In genomic region chr3:171176244-171176925, GRCh38 we compare ENCODE assay signal across 24 cellular contexts.
A peak's percentile ranks its signal among the peaks of the same experiment; 100 is the strongest.
DNase-seq lines count a peak whose midpoint lies in the region; ATAC-seq, FAIRE-seq and TF ChIP-seq lines count a peak whose summit lies in the region.
"Had no signal": no experiment of that assay in that cellular context is flagged by ENCODE, and none has a peak within 500 bp of the region (broad histone marks: within the 10 kb centered on the region; RNA-seq: fewer than 3 reads in every experiment).

No MANE protein-coding gene starts in this region.

- H3K4me3 Mint-ChIP-seq in brain (no peak overlapping the region), immature natural killer cell (no peak overlapping the region)
- H3K4me3 Mint-ChIP-seq: CD4-positive, alpha-beta memory T cell; stimulated activated effector memory CD8-positive, alpha-beta T cell treated with anti-CD3 and anti-CD28 coated beads, Interleukin-12 subunit alpha, Interleukin-12 subunit beta, amount 100 ng/mL, for 72 hours had no signal

- BruUV-seq in HepG2 (replicated peaks; lab: Mats Ljungman, UMichigan) = no TSS peak

- H3K9me3 Mint-ChIP-seq in brain = no peaks in the 10 kb centered on the region
- H3K9me3 Mint-ChIP-seq in immature natural killer cell = no peaks in the 10 kb centered on the region
- H3K9me3 Mint-ChIP-seq: activated naive CD4-positive, alpha-beta T cell treated with anti-CD3 and anti-CD28 coated beads, Interleukin-2, amount 50 U/mL, for 72 hours; stimulated activated effector memory CD8-positive, alpha-beta T cell treated with anti-CD3 and anti-CD28 coated beads, Interleukin-12 subunit alpha, Interleukin-12 subunit beta, amount 100 ng/mL, for 72 hours had no signal

- H3K4me1 Mint-ChIP-seq in brain (peaks cover 40% of the 10 kb centered on the region), immature natural killer cell (peaks cover 4 to 24% of the 10 kb centered on the region in 2 donors)

- no peak for TF ChIP-seq RAD21 in HepG2 (CRISPR knock-in tag; IDR thresholded peaks at IDR 0.05)

- TF ChIP-seq CTCF in brain (conservative IDR thresholded peaks at IDR 0.05) = no peak
- TF ChIP-seq CTCF in HepG2 (CRISPR knock-in tag; IDR thresholded peaks at IDR 0.05) = no peak

- H3K9me3 ChIP-seq in skeletal muscle satellite cell (replicated peaks; ENCODE audit: low read length) (no peaks in the 10 kb centered on the region), HepG2 (ENCODE audit: low read length) (no peaks in the 10 kb centered on the region)
- H3K9me3 ChIP-seq: breast epithelium, Peyer's patch had no signal

- no peak for TF ChIP-seq POLR2A in HepG2 (IDR thresholded peaks at IDR 0.05; ENCODE audit: insufficient read depth in 1 of 2, low read depth in 2 of 2, low read length in 2 of 2)

- peak overlapping the region; percentile 71 for H3K4me2 ChIP-seq in skeletal muscle satellite cell (ENCODE audit: low read length)
- no peak overlapping the region for H3K4me2 ChIP-seq in HepG2 (ENCODE audit: low read depth, low read length)

- H2AFZ ChIP-seq in HepG2 (ENCODE audit: low read length) = no peak overlapping the region

- H3K9ac ChIP-seq in skeletal muscle satellite cell (ENCODE audit: low read depth, low read length) = no peak overlapping the region
- H3K9ac ChIP-seq in HepG2 (ENCODE audit: insufficient read depth, low read depth, low read length) = no peak overlapping the region

- DNase-seq in EH (ENCODE audit: low read depth) = peak; percentile 43
- DNase-seq in NCI-H69 (lab: John Stamatoyannopoulos, UW) = no peak
- no peak for DNase-seq in HepG2 (ENCODE audit: low spot score)
- no peak for DNase-seq in immature natural killer cell
- no peak for DNase-seq in stimulated activated CD4-positive, alpha-beta T cell treated with anti-CD3 and anti-CD28 coated beads, Interleukin-2, amount 100 ng/mL, for 24 hours
- DNase-seq: activated CD4-positive, alpha-beta T cell treated with anti-CD3 and anti-CD28 coated beads, Interleukin-2, amount 50 U/mL, for 4 hours; activated T-cell treated with anti-CD3 and anti-CD28 coated beads, Interleukin-2, amount 50 U/mL, for 1 hour; CD4-positive, alpha-beta memory T cell; DMS79 treated with DMSO at 0.1 percent for 48 hours; effector CD4-positive, alpha-beta T cell; H7; KBM-7; NCI-H1048; NCI-H2081 treated with DMSO at 0.1 percent for 48 hours; NCI-H82; Peyer's patch; posterior cingulate gyrus had no signal

- CTCF ChIA-PET in HepG2 (lab: Yijun Ruan, JAX; ENCODE audit: low intra/inter-chr PET ratio, low total read pairs) = no interaction called here

- no peaks in the 10 kb centered on the region for H4K20me1 ChIP-seq in HepG2 (ENCODE audit: insufficient read depth, low read length)

- no peaks in the 10 kb centered on the region for H3K27me3 ChIP-seq in layer of hippocampus (ENCODE audit: control insufficient read depth, insufficient read depth, low read length)
- peaks cover 4% of the 10 kb centered on the region for H3K27me3 ChIP-seq in skeletal muscle satellite cell (ENCODE audit: control insufficient read depth, insufficient read depth, low read length)
- no peaks in the 10 kb centered on the region for H3K27me3 ChIP-seq in HepG2 (ENCODE audit: control insufficient read depth in 1 of 2, insufficient read depth in 2 of 2, low read length in 2 of 2)
- H3K27me3 ChIP-seq: breast epithelium, Peyer's patch had no signal

- H3K36me3 Mint-ChIP-seq in brain (peaks cover 58% of the 10 kb centered on the region), immature natural killer cell (peaks cover 11 to 51% (median 19%) of the 10 kb centered on the region in 3 donors)

- POLR2A ChIA-PET in HepG2 (lab: Yijun Ruan, JAX) = no interaction called here

- ATAC-seq in HepG2 = no peak
- ATAC-seq: activated naive CD4-positive, alpha-beta T cell treated with anti-CD3 and anti-CD28 coated beads, Interleukin-2, amount 50 U/mL, for 72 hours; stimulated activated effector memory CD8-positive, alpha-beta T cell treated with anti-CD3 and anti-CD28 coated beads, Interleukin-12 subunit alpha, Interleukin-12 subunit beta, amount 100 ng/mL, for 72 hours had no signal

- WGBS in HepG2 (ENCODE audit: low lambda C conversion rate) = 88% methylated on average over 5 of the region's 5 CpGs

- intact Hi-C loops in HepG2 (cut with micrococcal nuclease; ENCODE audit: unreplicated experiment) = no loop called here

- H3K4me1 ChIP-seq in skeletal muscle satellite cell (ENCODE audit: control insufficient read depth, insufficient read depth, low read length) (peaks cover 12% of the 10 kb centered on the region), HepG2 (ENCODE audit: insufficient read depth, low read length) (peaks cover 7% of the 10 kb centered on the region)
- H3K4me1 ChIP-seq: breast epithelium had no signal

- H3K27ac Mint-ChIP-seq in brain (peak overlapping the region in 3 of 5 experiments; percentile 29 to 67 (median 59)), immature natural killer cell (peak overlapping the region in 2 of 6 donors; percentile 35 to 74)
- H3K27ac Mint-ChIP-seq: activated naive CD4-positive, alpha-beta T cell treated with anti-CD3 and anti-CD28 coated beads, Interleukin-2, amount 50 U/mL, for 72 hours; stimulated activated effector memory CD8-positive, alpha-beta T cell treated with anti-CD3 and anti-CD28 coated beads, Interleukin-12 subunit alpha, Interleukin-12 subunit beta, amount 100 ng/mL, for 72 hours had no signal

- in situ Hi-C loops in HepG2 (cut with HindIII; ENCODE audit: extremely low pct_ligation_motif_present, low pct_unique_long_range_greater_than_20kb) = no loop called here

- TF ChIP-seq EP300 in HepG2 (IDR thresholded peaks at IDR 0.05; ENCODE audit: low read depth in 2 of 2, low read length in 2 of 2) (no peak), HepG2 (CRISPR knock-in tag; IDR thresholded peaks at IDR 0.05; ENCODE audit: borderline replicate concordance) (no peak)

- FAIRE-seq in HepG2 (lab: Jason Lieb, UNC) = no peak

- H3K27me3 Mint-ChIP-seq in brain (no peaks in the 10 kb centered on the region), immature natural killer cell (ENCODE audit: low read depth in 3 of 3) (no peaks in the 10 kb centered on the region)
- H3K27me3 Mint-ChIP-seq: CD4-positive, alpha-beta memory T cell had no signal

- H3K27ac ChIP-seq in layer of hippocampus (ENCODE audit: low read depth, low read length) (peak overlapping the region; percentile 47), HepG2 (ENCODE audit: extremely low read length, insufficient read depth, low read length) (no peak overlapping the region)
- H3K27ac ChIP-seq: HL-60 had no signal

- no peaks in the 10 kb centered on the region for H3K79me2 ChIP-seq in HepG2 (ENCODE audit: insufficient read depth, low read length)

- no peaks in the 10 kb centered on the region for H3K36me3 ChIP-seq in skeletal muscle satellite cell (ENCODE audit: insufficient read depth, low read length)
- H3K36me3 ChIP-seq in HepG2 (replicated peaks in 1 of 2; ENCODE audit: control insufficient read depth in 1 of 2, insufficient read depth in 2 of 2, low read length in 2 of 2) = no peaks in the 10 kb centered on the region
- H3K36me3 ChIP-seq: breast epithelium, Peyer's patch had no signal

- H3K4me3 ChIP-seq in skeletal muscle satellite cell (ENCODE audit: low read length) (no peak overlapping the region), HepG2 (replicated peaks in 1 of 3; ENCODE audit: insufficient read depth in 1 of 3, low read depth in 2 of 3, low read length in 3 of 3) (no peak overlapping the region)
- H3K4me3 ChIP-seq: Peyer's patch had no signal

TF ChIP-seq in HepG2, 621 proteins besides CTCF, POLR2A, EP300 and RAD21:
- no peak for TF ChIP-seq MED8 (CRISPR knock-in tag; IDR thresholded peaks at IDR 0.05; ENCODE audit: insufficient replicate concordance)
TF ChIP-seq in HepG2: peak in this region for 0.
